ENCODE assay signal across 17 cellular contexts in the genomic region with DNA sequence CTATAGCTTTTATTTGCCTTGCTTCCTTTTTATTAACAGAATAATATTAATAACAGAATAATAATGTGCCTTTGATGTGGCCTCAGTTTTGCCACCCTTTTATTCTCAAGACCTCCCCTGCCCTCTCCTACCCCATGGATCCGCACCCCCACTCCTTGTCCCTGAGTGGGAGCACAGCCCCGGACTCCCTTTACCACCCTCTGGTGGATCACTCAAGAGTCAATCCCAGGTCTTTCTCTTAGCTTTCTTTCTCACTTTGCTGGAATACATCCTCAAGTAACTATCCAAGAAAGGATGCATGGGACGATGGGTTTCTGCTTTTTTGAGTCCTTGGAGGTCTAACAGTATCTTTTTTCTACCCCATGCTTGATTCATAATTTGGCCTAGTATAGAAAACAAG.
DNase-seq lines count a peak whose midpoint lies in the region; ATAC-seq and TF ChIP-seq lines count a peak whose summit lies in the region.
"Had no signal": no experiment of that assay in that cellular context is flagged by ENCODE, and none has a peak within 500 bp of the region (broad histone marks: within the 10 kb centered on the region; RNA-seq: fewer than 3 reads in every experiment).

No MANE protein-coding gene starts in this region.

- H3K9me3 ChIP-seq in endodermal cell (ENCODE audit: control insufficient read depth, low read length) (peaks cover 23% of the 10 kb centered on the region), PC-3 (ENCODE audit: low read length) (no peaks in the 10 kb centered on the region), mucosa of descending colon (no peaks in the 10 kb centered on the region)
- H3K9me3 ChIP-seq: SK-N-SH had no signal

- H2AFZ ChIP-seq in PC-3 (ENCODE audit: low read length), result no peak overlapping the region

- DNase-seq in activated T-cell treated with anti-CD3 and anti-CD28 coated beads, Interleukin-2, amount 50 U/mL, for 72 hours, result no peak
- no peak for DNase-seq in activated T-cell treated with anti-CD3 and anti-CD28 coated beads, Interleukin-2, amount 50 U/mL, for 4 hours
- peak; percentile 5 for DNase-seq in GM20000 (ENCODE audit: low spot score)
- no peak for DNase-seq in endodermal cell
- peak; percentile 14 for DNase-seq in stimulated activated CD8-positive, alpha-beta memory T cell treated with anti-CD3 and anti-CD28 coated beads, Interleukin-4, amount 100 ng/mL, for 48 hours
- DNase-seq in PC-3, result no peak
- DNase-seq in mucosa of descending colon, result no peak
- DNase-seq: activated naive CD4-positive, alpha-beta T cell treated with anti-CD3 and anti-CD28 coated beads, Interleukin-2, amount 50 U/mL, for 16 hours; Calu3; left colon; MV-4-11; NCI-H2081 treated with DMSO at 0.1 percent for 48 hours; NCI-H524 treated with DMSO at 0.1 percent for 48 hours; SK-N-SH; stimulated activated naive CD4-positive, alpha-beta T cell treated with Interleukin-2 at 50 U/mL for 16 hours had no signal

- intact Hi-C loops in PC-3 (cut with micrococcal nuclease) (no loop called here), mucosa of descending colon (cut with DNase I, micrococcal nuclease) (loop anchor here in 1 of 2 donors (10.0 kb wide), 1 partner anchor 55 kb away; no protein-coding TSS in a partner anchor)

- peak overlapping the region; percentile 60 for H3K4me3 ChIP-seq in endodermal cell (ENCODE audit: low read length)
- H3K4me3 ChIP-seq in PC-3 (ENCODE audit: low read length), result no peak overlapping the region
- no peak overlapping the region for H3K4me3 ChIP-seq in mucosa of descending colon

- peaks cover 0 to 7% of the 10 kb centered on the region in 2 donors for H3K9me3 Mint-ChIP-seq in activated T-cell treated with anti-CD3 and anti-CD28 coated beads, Interleukin-2, amount 50 U/mL, for 72 hours
- H3K9me3 Mint-ChIP-seq in activated T-cell treated with anti-CD3 and anti-CD28 coated beads, Interleukin-2, amount 50 U/mL, for 4 hours, result no peaks in the 10 kb centered on the region
- H3K9me3 Mint-ChIP-seq in endodermal cell, result peaks cover 18% of the 10 kb centered on the region
- H3K9me3 Mint-ChIP-seq: IgD-negative memory B cell had no signal

- peaks cover 65% of the 10 kb centered on the region for H3K4me1 Mint-ChIP-seq in activated T-cell treated with anti-CD3 and anti-CD28 coated beads, Interleukin-2, amount 50 U/mL, for 72 hours (ENCODE audit: low read depth)
- peaks cover 58% of the 10 kb centered on the region for H3K4me1 Mint-ChIP-seq in activated T-cell treated with anti-CD3 and anti-CD28 coated beads, Interleukin-2, amount 50 U/mL, for 4 hours (ENCODE audit: low read depth)
- peaks cover 17% of the 10 kb centered on the region for H3K4me1 Mint-ChIP-seq in endodermal cell

- no TSS peak for BruUV-seq in PC-3 (replicated peaks; lab: Mats Ljungman, UMichigan)

- CTCF ChIA-PET in PC-3 (lab: Charles Lee), result no interaction called here

- H3K4me1 ChIP-seq in endodermal cell (ENCODE audit: control insufficient read depth, insufficient read depth, low read length), result no peaks in the 10 kb centered on the region
- peaks cover 24% of the 10 kb centered on the region for H3K4me1 ChIP-seq in PC-3 (ENCODE audit: insufficient read depth, low read length)
- H3K4me1 ChIP-seq in mucosa of descending colon (ENCODE audit: low read depth), result peaks cover 18% of the 10 kb centered on the region

- no peak for ATAC-seq in activated T-cell treated with anti-CD3 and anti-CD28 coated beads, Interleukin-2, amount 50 U/mL, for 72 hours (replicated peaks in 1 of 2)
- no peak for ATAC-seq in activated T-cell treated with anti-CD3 and anti-CD28 coated beads, Interleukin-2, amount 50 U/mL, for 4 hours
- ATAC-seq in GM21515 (IDR thresholded peaks at IDR 0.05; ENCODE audit: unreplicated experiment) (no peak), PC-3 (no peak), mucosa of descending colon (no peak)
- ATAC-seq: left colon had no signal

- H3K36me3 ChIP-seq in endodermal cell (ENCODE audit: control insufficient read depth, insufficient read depth, low read length) (no peaks in the 10 kb centered on the region), PC-3 (ENCODE audit: low read depth, low read length) (no peaks in the 10 kb centered on the region), mucosa of descending colon (ENCODE audit: low read depth) (no peaks in the 10 kb centered on the region)

- H3K27me3 ChIP-seq in endodermal cell (ENCODE audit: control insufficient read depth, insufficient read depth, low read length, poor library complexity, severe bottlenecking) (peaks cover 32% of the 10 kb centered on the region), PC-3 (ENCODE audit: low read length) (peaks cover 3% of the 10 kb centered on the region; the same call in 1 of the 2 replicates)

- H3K27ac ChIP-seq in endodermal cell (ENCODE audit: low read depth, low read length), result no peak overlapping the region
- no peak overlapping the region for H3K27ac ChIP-seq in PC-3 (ENCODE audit: low read length)

- no peak overlapping the region for H3K4me2 ChIP-seq in PC-3 (ENCODE audit: low read length)
- H3K4me2 ChIP-seq: SK-N-SH had no signal

- no peaks in the 10 kb centered on the region for H3K9me2 ChIP-seq in PC-3 (replicated peaks; ENCODE audit: low read length)
- H3K9me2 ChIP-seq: SK-N-SH had no signal

- H3K9ac ChIP-seq in endodermal cell (ENCODE audit: extremely low read depth, low read length, poor library complexity, severe bottlenecking) (no peak overlapping the region), PC-3 (ENCODE audit: low read length) (no peak overlapping the region)
- H3K9ac ChIP-seq: SK-N-SH had no signal

- no peaks in the 10 kb centered on the region for H3F3A ChIP-seq in PC-3 (ENCODE audit: low read length, unreplicated experiment)

- 92 to 93% methylated on average over 3 of the region's 3 CpGs for WGBS in endodermal cell (ENCODE audit: insufficient coverage in 1 of 2, insufficient read length in 1 of 2), 2 experiments

- no peaks in the 10 kb centered on the region for H3K79me2 ChIP-seq in PC-3 (ENCODE audit: low read length)

- H3K27ac Mint-ChIP-seq in activated T-cell treated with anti-CD3 and anti-CD28 coated beads, Interleukin-2, amount 50 U/mL, for 72 hours, result peak overlapping the region; percentile 0
- H3K27ac Mint-ChIP-seq in endodermal cell, result no peak overlapping the region

- no peak overlapping the region for H3K4me3 Mint-ChIP-seq in activated T-cell treated with anti-CD3 and anti-CD28 coated beads, Interleukin-2, amount 50 U/mL, for 72 hours
- H3K4me3 Mint-ChIP-seq in activated T-cell treated with anti-CD3 and anti-CD28 coated beads, Interleukin-2, amount 50 U/mL, for 4 hours, result no peak overlapping the region
- H3K4me3 Mint-ChIP-seq in endodermal cell, result no peak overlapping the region

- TF ChIP-seq CTCF in GM20000 (IDR thresholded peaks at IDR 0.05; ENCODE audit: extremely low read depth, missing control alignments), result no peak
- no peak for TF ChIP-seq CTCF in endodermal cell (conservative IDR thresholded peaks at IDR 0.05)
- TF ChIP-seq CTCF in PC-3 (conservative IDR thresholded peaks at IDR 0.05; ENCODE audit: low read depth, low read length), result no peak
- no peak for TF ChIP-seq CTCF in mucosa of descending colon (IDR thresholded peaks at IDR 0.05)

- peaks cover 13% of the 10 kb centered on the region in 2 donors for H3K36me3 Mint-ChIP-seq in activated T-cell treated with anti-CD3 and anti-CD28 coated beads, Interleukin-2, amount 50 U/mL, for 72 hours (ENCODE audit: insufficient read depth in 2 of 2)
- H3K36me3 Mint-ChIP-seq in activated T-cell treated with anti-CD3 and anti-CD28 coated beads, Interleukin-2, amount 50 U/mL, for 4 hours (ENCODE audit: insufficient read depth), result no peaks in the 10 kb centered on the region
- H3K36me3 Mint-ChIP-seq in endodermal cell (ENCODE audit: low read depth), result peaks cover 2% of the 10 kb centered on the region
- H3K36me3 Mint-ChIP-seq: IgD-negative memory B cell had no signal

- H4K20me1 ChIP-seq in PC-3 (ENCODE audit: low read length), result 0 out of 2 replicates have a peak, but pooled peaks cover 5% of the 10 kb centered on the region

- POLR2A ChIA-PET in PC-3 (lab: Charles Lee; ENCODE audit: unreplicated experiment), result no interaction called here

- no peaks in the 10 kb centered on the region for H3K27me3 Mint-ChIP-seq in activated T-cell treated with anti-CD3 and anti-CD28 coated beads, Interleukin-2, amount 50 U/mL, for 72 hours (ENCODE audit: low read depth)
- H3K27me3 Mint-ChIP-seq in activated T-cell treated with anti-CD3 and anti-CD28 coated beads, Interleukin-2, amount 50 U/mL, for 4 hours (ENCODE audit: low read depth), result no peaks in the 10 kb centered on the region
- H3K27me3 Mint-ChIP-seq in endodermal cell (ENCODE audit: insufficient read depth), result peaks cover 30% of the 10 kb centered on the region
- H3K27me3 Mint-ChIP-seq: IgD-negative memory B cell had no signal

Comparison
In these comparisons a context has a peak if more than half of its experiments do, and no peak if none do; other contexts are left out.
1. DNase-seq: peak in GM20000 (single experiment) and stimulated activated CD8-positive, alpha-beta memory T cell treated with anti-CD3 and anti-CD28 coated beads, Interleukin-4, amount 100 ng/mL, for 48 hours (single experiment); none in activated T-cell treated with anti-CD3 and anti-CD28 coated beads, Interleukin-2, amount 50 U/mL, for 72 hours (0 of 2), activated T-cell treated with anti-CD3 and anti-CD28 coated beads, Interleukin-2, amount 50 U/mL, for 4 hours (single experiment), endodermal cell (single experiment), PC-3 (single experiment) and mucosa of descending colon (0 of 3).